ENCODE assay signal across 25 cellular contexts in genomic region chr14:61950340-61950739, GRCh38.
DNase-seq lines count a peak whose midpoint lies in the region; ATAC-seq and TF ChIP-seq lines count a peak whose summit lies in the region.
"Had no signal": no experiment of that assay in that cellular context is flagged by ENCODE, and none has a peak within 500 bp of the region (broad histone marks: within the 10 kb centered on the region; RNA-seq: fewer than 3 reads in every experiment).

No MANE protein-coding gene starts in this region.

- H3F3A ChIP-seq in SK-N-SH (replicated peaks; ENCODE audit: insufficient read depth) = no peaks in the 10 kb centered on the region

- no peak for TF ChIP-seq POLR2A in IMR-90 (IDR thresholded peaks at IDR 0.05; ENCODE audit: low read depth, low read length)

- H4K91ac ChIP-seq in IMR-90 (ENCODE audit: insufficient read depth, low read depth, low read length) = no peak overlapping the region

- intact Hi-C loops in IMR-90 (cut with micrococcal nuclease) = no loop called here
- intact Hi-C loops in head of caudate nucleus (cut with DNase I) = no loop called here
- intact Hi-C loops in activated naive CD4-positive, alpha-beta T cell treated with anti-CD3 and anti-CD28 coated beads for 36 hours (cut with micrococcal nuclease) = no loop called here

- H3K79me2 ChIP-seq in SK-N-SH (ENCODE audit: insufficient read depth) = no peaks in the 10 kb centered on the region

- H3K9me3 ChIP-seq in IMR-90 (ENCODE audit: control insufficient read depth, insufficient read depth, low read length) = no peaks in the 10 kb centered on the region
- H3K9me3 ChIP-seq in SK-N-SH = no peaks in the 10 kb centered on the region
- H3K9me3 ChIP-seq: esophagus squamous epithelium, pancreas, Peyer's patch, right lobe of liver, SJCRH30, stomach had no signal

- peaks cover 4 to 12% of the 10 kb centered on the region in 2 experiments; a peak in 3 of 4 replicates for H3K79me1 ChIP-seq in IMR-90 (ENCODE audit: low read depth in 1 of 2, low read length in 2 of 2)

- no peak overlapping the region for H3K4me3 Mint-ChIP-seq in activated naive CD4-positive, alpha-beta T cell treated with anti-CD3 and anti-CD28 coated beads for 36 hours
- H3K4me3 Mint-ChIP-seq in osteocyte (ENCODE audit: unreplicated experiment) = no peak overlapping the region
- H3K4me3 Mint-ChIP-seq: activated naive CD8-positive, alpha-beta T cell treated with anti-CD3 and anti-CD28 coated beads, Interleukin-2, amount 50 U/mL, for 24 hours; brain; endodermal cell; natural killer cell; T-helper 17 cell had no signal

- no peaks in the 10 kb centered on the region for H3K27me3 ChIP-seq in IMR-90 (ENCODE audit: control insufficient read depth, insufficient read depth, low read length)
- no peaks in the 10 kb centered on the region for H3K27me3 ChIP-seq in SK-N-SH (ENCODE audit: insufficient read depth)
- H3K27me3 ChIP-seq: pancreas, Peyer's patch, right lobe of liver, SJCRH30 had no signal

- BruUV-seq in IMR-90 (replicated peaks; lab: Mats Ljungman, UMichigan) = no TSS peak

- H2AK9ac ChIP-seq in IMR-90 (replicated peaks; ENCODE audit: low read depth, low read length, poor library complexity) = peak overlapping the region; percentile 13

- H3K27ac ChIP-seq in IMR-90 (ENCODE audit: insufficient read depth, low read length) = no peak overlapping the region
- H3K27ac ChIP-seq in SK-N-SH (ENCODE audit: low read depth in 2 of 2, low read length in 1 of 2) = no peak overlapping the region; a peak in 1 of 4 replicates
- H3K27ac ChIP-seq: esophagus squamous epithelium, pancreas, Peyer's patch, right lobe of liver, SJCRH30, stomach had no signal

- H2BK15ac ChIP-seq in IMR-90 (ENCODE audit: low read depth, low read length) = no peak overlapping the region

- TF ChIP-seq RAD21 in IMR-90 (IDR thresholded peaks at IDR 0.05; ENCODE audit: low read length) (no peak), SK-N-SH (IDR thresholded peaks at IDR 0.05; ENCODE audit: low read length) (no peak)

- no peak overlapping the region for H4K5ac ChIP-seq in IMR-90 (ENCODE audit: low read depth, low read length)

- H2BK120ac ChIP-seq in IMR-90 (ENCODE audit: low read depth, low read length) = no peak overlapping the region

- H3K36me3 ChIP-seq in IMR-90 (ENCODE audit: control insufficient read depth, insufficient read depth, low read length) = no peaks in the 10 kb centered on the region
- no peaks in the 10 kb centered on the region for H3K36me3 ChIP-seq in SK-N-SH (replicated peaks in 1 of 2; ENCODE audit: control insufficient read depth in 1 of 2, insufficient read depth in 2 of 2, low read length in 1 of 2)
- H3K36me3 ChIP-seq: esophagus squamous epithelium, pancreas, Peyer's patch, right lobe of liver, SJCRH30, stomach had no signal

- no peak overlapping the region for H3K56ac ChIP-seq in IMR-90 (ENCODE audit: extremely low read depth, insufficient read depth, low read length)

- peaks cover 9% of the 10 kb centered on the region for H3K27me3 Mint-ChIP-seq in activated naive CD4-positive, alpha-beta T cell treated with anti-CD3 and anti-CD28 coated beads for 36 hours (ENCODE audit: low read depth)
- no peaks in the 10 kb centered on the region for H3K27me3 Mint-ChIP-seq in osteocyte (ENCODE audit: unreplicated experiment)
- H3K27me3 Mint-ChIP-seq: brain had no signal

- H3K14ac ChIP-seq in IMR-90 (replicated peaks; ENCODE audit: low read depth, low read length) = no peak overlapping the region

- H3K23ac ChIP-seq in IMR-90 (ENCODE audit: low read depth, low read length) = no peak overlapping the region

- H3K4me1 ChIP-seq in IMR-90 (ENCODE audit: control insufficient read depth, insufficient read depth, low read length) (peaks cover 10% of the 10 kb centered on the region), SK-N-SH (ENCODE audit: control insufficient read depth in 1 of 2, insufficient read depth in 2 of 2, low read depth in 1 of 2, low read length in 1 of 2) (peaks cover 0 to 4% of the 10 kb centered on the region in 2 experiments; a peak in 2 of 4 replicates)
- H3K4me1 ChIP-seq: esophagus squamous epithelium, pancreas, Peyer's patch, right lobe of liver, SJCRH30, stomach had no signal

- DNase-seq in ACHN (peak; percentile 22), IMR-90 (no peak), SK-N-SH (peak; percentile 74), head of caudate nucleus (peak in 34 of 42 donors; percentile 5 to 73 (median 28)), AG08396 (ENCODE audit: low spot score) (no peak), osteocyte (ENCODE audit: extremely low spot score, unreplicated experiment) (no peak), GDM1 (lab: John Stamatoyannopoulos, UW) (no peak)
- no peak for DNase-seq in activated naive CD4-positive, alpha-beta T cell treated with anti-CD3 and anti-CD28 coated beads for 36 hours
- DNase-seq: activated CD4-positive, alpha-beta T cell treated with anti-CD3 and anti-CD28 coated beads, Interleukin-2, amount 50 U/mL, for 4 hours; activated naive CD8-positive, alpha-beta T cell treated with anti-CD3 and anti-CD28 coated beads, Interleukin-2, amount 50 U/mL, for 24 hours; endodermal cell; esophagus squamous epithelium; KBM-7; left colon; MM.1S; natural killer cell; NCI-H1436 treated with DMSO at 0.1 percent for 48 hours; pancreas; Peyer's patch; right lobe of liver; SJCRH30; stimulated activated CD4-positive, alpha-beta T cell treated with anti-CD3 and anti-CD28 coated beads, Interleukin-15, amount 100 ng/mL, for 24 hours; stomach; T-helper 17 cell had no signal

- dilution Hi-C loops in IMR-90 (cut with HindIII; ENCODE audit: low sequenced_read_pairs, unreplicated experiment) = no loop called here

- TF ChIP-seq EP300 in SK-N-SH (IDR thresholded peaks at IDR 0.05; ENCODE audit: borderline replicate concordance in 1 of 2, low read depth in 1 of 2, low read length in 1 of 2) = peak in 1 of 2 experiments; percentile 53; a peak in 1 of 4 replicates

- no peaks in the 10 kb centered on the region for H3K4me1 Mint-ChIP-seq in activated naive CD4-positive, alpha-beta T cell treated with anti-CD3 and anti-CD28 coated beads for 36 hours (ENCODE audit: low read depth)
- no peaks in the 10 kb centered on the region for H3K4me1 Mint-ChIP-seq in osteocyte (ENCODE audit: unreplicated experiment)
- H3K4me1 Mint-ChIP-seq: activated naive CD8-positive, alpha-beta T cell treated with anti-CD3 and anti-CD28 coated beads, Interleukin-2, amount 50 U/mL, for 24 hours; endodermal cell; natural killer cell; T-helper 17 cell had no signal

- H3K36me3 Mint-ChIP-seq in activated naive CD4-positive, alpha-beta T cell treated with anti-CD3 and anti-CD28 coated beads for 36 hours (ENCODE audit: low read depth) = no peaks in the 10 kb centered on the region
- no peaks in the 10 kb centered on the region for H3K36me3 Mint-ChIP-seq in osteocyte (ENCODE audit: unreplicated experiment)
- H3K36me3 Mint-ChIP-seq: brain, natural killer cell had no signal

- H3K4ac ChIP-seq in IMR-90 (ENCODE audit: low read depth, low read length) = no peak overlapping the region

- H3K4me3 ChIP-seq in IMR-90 (ENCODE audit: insufficient read depth, low read depth, low read length) = no peak overlapping the region
- no peak overlapping the region for H3K4me3 ChIP-seq in SK-N-SH (ENCODE audit: low read depth in 2 of 2, low read length in 1 of 2)
- H3K4me3 ChIP-seq: esophagus squamous epithelium, pancreas, Peyer's patch, right lobe of liver, SJCRH30, stomach had no signal

- no peak overlapping the region for H3K27ac Mint-ChIP-seq in activated naive CD4-positive, alpha-beta T cell treated with anti-CD3 and anti-CD28 coated beads for 36 hours
- H3K27ac Mint-ChIP-seq in osteocyte (ENCODE audit: unreplicated experiment) = no peak overlapping the region
- H3K27ac Mint-ChIP-seq: activated naive CD8-positive, alpha-beta T cell treated with anti-CD3 and anti-CD28 coated beads, Interleukin-2, amount 50 U/mL, for 24 hours; endodermal cell; natural killer cell; T-helper 17 cell had no signal

- no peak overlapping the region for H3K18ac ChIP-seq in IMR-90 (ENCODE audit: low read depth, low read length)

- TF ChIP-seq CTCF in IMR-90 (conservative IDR thresholded peaks at IDR 0.05; ENCODE audit: low read depth, low read length) = no peak
- no peak for TF ChIP-seq CTCF in SK-N-SH (IDR thresholded peaks at IDR 0.05)
- no peak for TF ChIP-seq CTCF in osteocyte (IDR thresholded peaks at IDR 0.05)

- H4K20me1 ChIP-seq in IMR-90 (ENCODE audit: insufficient read depth, low read length) (no peaks in the 10 kb centered on the region), SK-N-SH (ENCODE audit: insufficient read depth) (no peaks in the 10 kb centered on the region)

- 0 out of 2 replicates have a peak overlapping the region, but pooled peaks have one; percentile 41 for H2BK20ac ChIP-seq in IMR-90 (ENCODE audit: low read depth, low read length)

- in situ Hi-C loops in ACHN (cut with HindIII; ENCODE audit: low pct_ligation_motif_present, low pct_unique_long_range_greater_than_20kb, low sequenced_read_pairs) (no loop called here), IMR-90 (cut with MboI; ENCODE audit: low sequenced_read_pairs) (no loop called here)

- no peak overlapping the region for H2BK5ac ChIP-seq in IMR-90 (ENCODE audit: low read depth, low read length, poor library complexity, severe bottlenecking)

- peaks cover 3% of the 10 kb centered on the region; the same call in 1 of the 2 replicates for H3K9me1 ChIP-seq in IMR-90 (ENCODE audit: insufficient read depth, low read length)

- H3K9me3 Mint-ChIP-seq in activated naive CD4-positive, alpha-beta T cell treated with anti-CD3 and anti-CD28 coated beads for 36 hours = no peaks in the 10 kb centered on the region
- H3K9me3 Mint-ChIP-seq in osteocyte (ENCODE audit: unreplicated experiment) = no peaks in the 10 kb centered on the region
- H3K9me3 Mint-ChIP-seq: activated naive CD8-positive, alpha-beta T cell treated with anti-CD3 and anti-CD28 coated beads, Interleukin-2, amount 50 U/mL, for 24 hours; natural killer cell had no signal

- no peaks in the 10 kb centered on the region for H3K9me2 ChIP-seq in SK-N-SH

- no CpG with 5 or more reads among the region's 3 CpGs for WGBS in IMR-90 (ENCODE audit: extremely low coverage in 2 of 2, insufficient read length in 1 of 2), 2 experiments
- WGBS in SK-N-SH (ENCODE audit: low lambda C conversion rate) = 13% methylated on average over 3 of the region's 3 CpGs

- POLR2A ChIA-PET in IMR-90 (lab: Charles Lee; ENCODE audit: unreplicated experiment) (interaction anchor here (0.5 to 0.8 kb wide), 2 partner anchors 19 to 23 kb away, joined by 3 read pairs; no protein-coding TSS in a partner anchor), SK-N-SH (lab: Yijun Ruan, JAX) (no interaction called here)

- H2AFZ ChIP-seq in IMR-90 (replicated peaks; ENCODE audit: low read length, poor library complexity) (no peak overlapping the region), SK-N-SH (ENCODE audit: low read depth) (no peak overlapping the region)

- H4K8ac ChIP-seq in IMR-90 (ENCODE audit: low read depth in 2 of 2, low read length in 2 of 2) = no peak overlapping the region

- no peak for ATAC-seq in IMR-90 (ENCODE audit: low read depth)
- ATAC-seq: activated naive CD8-positive, alpha-beta T cell treated with anti-CD3 and anti-CD28 coated beads, Interleukin-2, amount 50 U/mL, for 24 hours; left colon; natural killer cell; right lobe of liver; T-helper 17 cell had no signal

- H3K4me2 ChIP-seq in IMR-90 (ENCODE audit: low read depth, low read length) (no peak overlapping the region), SK-N-SH (no peak overlapping the region)

- CTCF ChIA-PET in IMR-90 (lab: Yijun Ruan, JAX) (interaction anchor here (0.9 to 1.1 kb wide), 2 partner anchors 14 to 167 kb away, joined by 3 to 4 read pairs; no protein-coding TSS in a partner anchor), SK-N-SH (lab: Yijun Ruan, JAX) (interaction anchor here (1.5 kb wide), 1 partner anchor 9 kb away, joined by 5 read pairs; no protein-coding TSS in a partner anchor)
- CTCF ChIA-PET in activated naive CD4-positive, alpha-beta T cell treated with anti-CD3 and anti-CD28 coated beads for 36 hours (lab: Charles Lee) = interaction anchor here (0.6 to 1.3 kb wide), 2 partner anchors 176 to 819 kb away, joined by 3 read pairs; no protein-coding TSS in a partner anchor

- H2AK5ac ChIP-seq in IMR-90 (ENCODE audit: low read depth, low read length) = peak overlapping the region; percentile 40

- H3K9ac ChIP-seq in IMR-90 (ENCODE audit: low read depth, low read length) = no peak overlapping the region
- H3K9ac ChIP-seq in SK-N-SH = no peak overlapping the region

Comparison
In these comparisons a context has a peak if more than half of its experiments do, and no peak if none do; other contexts are left out.
1. DNase-seq: peak in ACHN (single experiment), SK-N-SH (single experiment) and head of caudate nucleus (34 of 42); none in IMR-90 (single experiment), activated naive CD4-positive, alpha-beta T cell treated with anti-CD3 and anti-CD28 coated beads for 36 hours (single experiment), AG08396 (single experiment), osteocyte (single experiment) and GDM1 (single experiment).